1 cellular context compared by ENCODE assay signal in genomic region chr20:4546786-4547185, GRCh38.
A peak's percentile ranks its signal among the peaks of the same experiment; 100 is the strongest.
TF ChIP-seq lines count a peak whose summit lies in the region.

No MANE protein-coding gene starts in this region.

TF ChIP-seq in IMR-90, 13 proteins besides CTCF, POLR2A, EP300 and RAD21 (continued from another document):
- TF ChIP-seq ELK1 (IDR thresholded peaks at IDR 0.05; ENCODE audit: borderline replicate concordance, low read depth, low read length) (no peak), USF2 (IDR thresholded peaks at IDR 0.05; ENCODE audit: low read depth, low read length) (no peak), RCOR1 (IDR thresholded peaks at IDR 0.05; ENCODE audit: insufficient replicate concordance, low read length) (peak; percentile 89), RFX5 (IDR thresholded peaks at IDR 0.05; ENCODE audit: low read depth, low read length) (no peak), MAFK (IDR thresholded peaks at IDR 0.05; ENCODE audit: low read depth, low read length) (no peak), BHLHE40 (IDR thresholded peaks at IDR 0.05; ENCODE audit: low read depth, low read length) (peak; percentile 19; the same call in 1 of the 2 replicates), MAZ (IDR thresholded peaks at IDR 0.05; ENCODE audit: borderline replicate concordance, low read depth, low read length) (no peak), FOS (IDR thresholded peaks at IDR 0.05; ENCODE audit: low read depth, low read length) (peak; percentile 93), CEBPB (IDR thresholded peaks at IDR 0.05; ENCODE audit: low read depth, low read length) (peak; percentile 21; the same call in 1 of the 2 replicates)
TF ChIP-seq in IMR-90: peak in this region for 4.
